In the genomic region with DNA sequence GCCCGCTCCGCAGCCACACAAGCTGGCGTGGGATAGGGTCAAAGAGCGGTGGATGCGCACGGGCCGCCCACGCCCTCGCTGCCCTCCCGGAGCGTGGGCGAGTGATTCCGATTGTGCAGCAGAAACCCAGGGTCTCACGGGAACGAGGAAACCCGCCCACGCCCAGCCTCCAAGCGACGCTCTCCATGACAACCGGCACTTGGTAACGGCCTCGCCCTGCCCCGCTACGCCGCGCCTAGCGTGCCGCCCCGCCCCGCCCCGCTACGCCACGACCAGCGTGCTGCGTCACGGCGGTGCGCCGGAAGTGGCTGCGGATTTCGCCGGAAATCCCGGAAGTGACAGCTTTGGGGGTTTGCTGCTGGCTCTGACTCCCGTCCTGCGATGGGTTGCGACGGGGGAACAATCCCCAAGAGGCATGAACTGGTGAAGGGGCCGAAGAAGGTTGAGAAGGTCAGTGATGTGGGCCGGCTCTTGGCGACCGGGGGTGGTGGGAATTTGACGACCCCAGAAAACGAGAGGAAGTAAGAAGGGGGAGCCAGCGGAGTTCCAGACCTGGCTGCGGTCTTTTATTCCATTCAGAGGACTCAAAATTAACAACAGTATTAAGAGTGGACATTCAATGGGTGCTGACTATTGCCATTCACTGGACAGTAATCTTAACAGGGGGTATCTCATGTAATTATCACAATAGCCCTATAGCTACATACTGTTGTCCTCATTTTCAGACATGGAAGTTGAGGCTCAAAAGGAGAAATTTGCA, we compare ENCODE assay signal across 8 cellular contexts. TPM values are rescaled to one million over a fixed set of nuclear protein-coding genes. Genes with fewer than 3 reads are reported as not detected.
DNase-seq lines count a peak whose midpoint lies in the region; ATAC-seq and TF ChIP-seq lines count a peak whose summit lies in the region.

A gene with protein sequence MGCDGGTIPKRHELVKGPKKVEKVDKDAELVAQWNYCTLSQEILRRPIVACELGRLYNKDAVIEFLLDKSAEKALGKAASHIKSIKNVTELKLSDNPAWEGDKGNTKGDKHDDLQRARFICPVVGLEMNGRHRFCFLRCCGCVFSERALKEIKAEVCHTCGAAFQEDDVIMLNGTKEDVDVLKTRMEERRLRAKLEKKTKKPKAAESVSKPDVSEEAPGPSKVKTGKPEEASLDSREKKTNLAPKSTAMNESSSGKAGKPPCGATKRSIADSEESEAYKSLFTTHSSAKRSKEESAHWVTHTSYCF (plus strand): TSS at position 311 of the 760 bp plus-strand sequence. CDS start 71 bp downstream, at position 382.

- peak within 1 kb of the TSS; percentile 99 for H3K27ac Mint-ChIP-seq in activated T-cell treated with anti-CD3 and anti-CD28 coated beads, Interleukin-2, amount 50 U/mL, for 24 hours

- H3K27ac ChIP-seq in esophagus (ENCODE audit: low read depth in 2 of 2, low read length in 1 of 2), result peak within 1 kb of the TSS; percentile 81 to 92

- peak; percentile 96 for ATAC-seq in GM21717 (IDR thresholded peaks at IDR 0.05; ENCODE audit: unreplicated experiment)

- H3K9me3 Mint-ChIP-seq in activated T-cell treated with anti-CD3 and anti-CD28 coated beads, Interleukin-2, amount 50 U/mL, for 24 hours, result no peaks in the 10 kb centered on the region

- 0 to 1% methylated on average over 49 to 55 of the region's 55 CpGs for WGBS in esophagus, 2 donors

- no peaks in the 10 kb centered on the region for H3K27me3 Mint-ChIP-seq in activated T-cell treated with anti-CD3 and anti-CD28 coated beads, Interleukin-2, amount 50 U/mL, for 24 hours

- peak within 1 kb of the TSS; percentile 99 for H3K9ac ChIP-seq in mucosa of stomach (ENCODE audit: low read length)

- H3K9me3 ChIP-seq in esophagus (ENCODE audit: control insufficient read depth in 2 of 2, insufficient read depth in 1 of 2, low read depth in 1 of 2, low read length in 1 of 2) (no peaks in the 10 kb centered on the region), mucosa of stomach (ENCODE audit: control insufficient read depth, low read length) (no peaks in the 10 kb centered on the region)

- peaks cover 43% of the 10 kb centered on the region for H3K4me1 Mint-ChIP-seq in activated T-cell treated with anti-CD3 and anti-CD28 coated beads, Interleukin-2, amount 50 U/mL, for 24 hours (ENCODE audit: low read depth)

- H3K4me3 ChIP-seq in Jurkat, Clone E6-1 (ENCODE audit: low read length), result peak within 1 kb of the TSS; percentile 70
- H3K4me3 ChIP-seq in esophagus (ENCODE audit: low read depth in 1 of 2, low read length in 2 of 2) (peak within 1 kb of the TSS; percentile 88), mucosa of stomach (ENCODE audit: low read length) (peak within 1 kb of the TSS; percentile 100)

- H3K27me3 ChIP-seq in esophagus (ENCODE audit: control insufficient read depth in 1 of 2, insufficient read depth in 2 of 2, low read length in 2 of 2) (no peaks in the 10 kb centered on the region), mucosa of stomach (ENCODE audit: control insufficient read depth, insufficient read depth, low read length) (no peaks in the 10 kb centered on the region)

- H3K36me3 Mint-ChIP-seq in activated T-cell treated with anti-CD3 and anti-CD28 coated beads, Interleukin-2, amount 50 U/mL, for 24 hours (ENCODE audit: low read depth), result peaks cover 42% of the 10 kb centered on the region

- H3K4me3 Mint-ChIP-seq in activated T-cell treated with anti-CD3 and anti-CD28 coated beads, Interleukin-2, amount 50 U/mL, for 24 hours, result peak within 1 kb of the TSS; percentile 100

- H3K36me3 ChIP-seq in esophagus (ENCODE audit: control insufficient read depth in 2 of 2, insufficient read depth in 2 of 2, low read length in 1 of 2) (peaks cover 1 to 2% of the 10 kb centered on the region in 2 donors), mucosa of stomach (ENCODE audit: control insufficient read depth, insufficient read depth, low read length) (no peaks in the 10 kb centered on the region)

- DNase-seq in DMS53 (lab: John Stamatoyannopoulos, UW), result peak; percentile 94
- peak; percentile 84 for DNase-seq in Jurkat, Clone E6-1 (ENCODE audit: low read depth, low spot score)
- peak; percentile 99 for DNase-seq in activated T-cell treated with anti-CD3 and anti-CD28 coated beads, Interleukin-2, amount 50 U/mL, for 24 hours
- peak; percentile 98 for DNase-seq in stimulated activated CD8-positive, alpha-beta memory T cell treated with anti-CD3 and anti-CD28 coated beads, Interleukin-4, amount 100 ng/mL, for 48 hours

- no peaks in the 10 kb centered on the region for H3K4me1 ChIP-seq in esophagus (ENCODE audit: control insufficient read depth in 2 of 2, insufficient read depth in 2 of 2, low read length in 1 of 2)
- peaks cover 4% of the 10 kb centered on the region for H3K4me1 ChIP-seq in mucosa of stomach (ENCODE audit: control insufficient read depth, insufficient read depth, low read length)

TF ChIP-seq in PFSK-1, 5 proteins besides CTCF, POLR2A, EP300 and RAD21:
- peak; percentile 88 for TF ChIP-seq FOXP2 (optimal IDR thresholded peaks at IDR 0.05; ENCODE audit: borderline replicate concordance, extremely low read depth, extremely low read length, insufficient read depth)
- peak; percentile 73 for TF ChIP-seq SIN3A (IDR thresholded peaks at IDR 0.05; ENCODE audit: borderline replicate concordance, insufficient read depth, low read length)
- peak; percentile 76; the same call in 1 of the 2 replicates for TF ChIP-seq POLR2AphosphoS5 (IDR thresholded peaks at IDR 0.05; ENCODE audit: low read depth, low read length)
- peak; percentile 59; the same call in 1 of the 2 replicates for TF ChIP-seq TAF1 (IDR thresholded peaks at IDR 0.05; ENCODE audit: borderline replicate concordance, insufficient read depth, low read length)
- TF ChIP-seq, protein P1, sequence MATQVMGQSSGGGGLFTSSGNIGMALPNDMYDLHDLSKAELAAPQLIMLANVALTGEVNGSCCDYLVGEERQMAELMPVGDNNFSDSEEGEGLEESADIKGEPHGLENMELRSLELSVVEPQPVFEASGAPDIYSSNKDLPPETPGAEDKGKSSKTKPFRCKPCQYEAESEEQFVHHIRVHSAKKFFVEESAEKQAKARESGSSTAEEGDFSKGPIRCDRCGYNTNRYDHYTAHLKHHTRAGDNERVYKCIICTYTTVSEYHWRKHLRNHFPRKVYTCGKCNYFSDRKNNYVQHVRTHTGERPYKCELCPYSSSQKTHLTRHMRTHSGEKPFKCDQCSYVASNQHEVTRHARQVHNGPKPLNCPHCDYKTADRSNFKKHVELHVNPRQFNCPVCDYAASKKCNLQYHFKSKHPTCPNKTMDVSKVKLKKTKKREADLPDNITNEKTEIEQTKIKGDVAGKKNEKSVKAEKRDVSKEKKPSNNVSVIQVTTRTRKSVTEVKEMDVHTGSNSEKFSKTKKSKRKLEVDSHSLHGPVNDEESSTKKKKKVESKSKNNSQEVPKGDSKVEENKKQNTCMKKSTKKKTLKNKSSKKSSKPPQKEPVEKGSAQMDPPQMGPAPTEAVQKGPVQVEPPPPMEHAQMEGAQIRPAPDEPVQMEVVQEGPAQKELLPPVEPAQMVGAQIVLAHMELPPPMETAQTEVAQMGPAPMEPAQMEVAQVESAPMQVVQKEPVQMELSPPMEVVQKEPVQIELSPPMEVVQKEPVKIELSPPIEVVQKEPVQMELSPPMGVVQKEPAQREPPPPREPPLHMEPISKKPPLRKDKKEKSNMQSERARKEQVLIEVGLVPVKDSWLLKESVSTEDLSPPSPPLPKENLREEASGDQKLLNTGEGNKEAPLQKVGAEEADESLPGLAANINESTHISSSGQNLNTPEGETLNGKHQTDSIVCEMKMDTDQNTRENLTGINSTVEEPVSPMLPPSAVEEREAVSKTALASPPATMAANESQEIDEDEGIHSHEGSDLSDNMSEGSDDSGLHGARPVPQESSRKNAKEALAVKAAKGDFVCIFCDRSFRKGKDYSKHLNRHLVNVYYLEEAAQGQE (IDR thresholded peaks at IDR 0.05; ENCODE audit: insufficient read depth in 1 of 2, low read depth in 2 of 2, low read length in 2 of 2), result no peak

RNA-seq across cellular contexts. Expression of the gene that starts here (rescaled TPM):
- polyA plus RNA-seq in Jurkat, Clone E6-1 (2012; ENCODE audit: insufficient read depth, insufficient read length), result 159 TPM
- 78.6 TPM for polyA plus RNA-seq in PFSK-1 (2012; ENCODE audit: insufficient read length, low read depth)
- 10 to 100 TPM; 35.4 to 62.8 TPM for polyA plus RNA-seq in esophagus

Comparison
In these comparisons a context has a peak if more than half of its experiments do, and no peak if none do; other contexts are left out.
1. Peak in every context shown above with its lines: DNase-seq, ATAC-seq, H3K4me3 ChIP-seq and H3K27ac ChIP-seq.